24 cellular contexts compared by ENCODE assay signal in the genomic region with DNA sequence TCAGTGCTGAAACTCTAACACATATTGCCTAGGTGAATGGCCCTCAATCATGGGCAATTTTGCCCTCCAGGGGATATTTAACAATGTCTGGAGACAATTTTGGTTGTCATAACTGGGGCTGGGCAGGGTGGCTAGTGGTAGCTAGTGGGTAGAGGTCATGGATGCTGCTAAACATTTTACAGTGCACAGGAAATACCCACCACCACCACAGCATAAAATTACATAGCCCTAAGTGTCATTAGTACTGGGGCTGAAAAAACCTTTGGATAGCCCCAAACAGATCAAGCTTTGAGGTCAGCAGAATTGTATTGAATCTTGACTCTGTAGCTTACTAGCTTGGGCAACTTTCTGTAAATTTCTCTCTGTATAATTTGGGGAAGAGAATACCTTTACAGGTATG.
"Had no signal": no experiment of that assay in that cellular context is flagged by ENCODE, and none has a peak within 500 bp of the region (broad histone marks: within the 10 kb centered on the region; RNA-seq: fewer than 3 reads in every experiment).

No MANE protein-coding gene starts in this region.

- H3K4me1 ChIP-seq: lower lobe of right lung, prostate gland, right atrium auricular region, sigmoid colon, spleen, suprapubic skin, transverse colon, vagina had no signal

- H3K27me3 ChIP-seq: esophagus squamous epithelium, right atrium auricular region, spleen, suprapubic skin, transverse colon, vagina had no signal

- H3K9me3 ChIP-seq: esophagus squamous epithelium, lower lobe of right lung, prostate gland, right atrium auricular region, sigmoid colon, suprapubic skin, transverse colon, vagina had no signal

- H3K27ac ChIP-seq: coronary artery, esophagus squamous epithelium, lower lobe of right lung, prostate gland, right atrium auricular region, sigmoid colon, spleen, suprapubic skin, transverse colon, vagina had no signal

- H3K27me3 Mint-ChIP-seq: naive thymus-derived CD8-positive, alpha-beta T cell; stimulated activated memory B cell treated with anti-CD40 and anti-IgM and Interleukin-4, amounts not matched to agents 10 μg/mL and 1 μg/mL and 100 μg/mL, for 72 hours; stimulated activated naive CD8-positive, alpha-beta T cell treated with anti-CD3 and anti-CD28 coated beads, Interleukin-15, Interleukin-2, amounts not matched to agents 100 ng/mL and 50 ng/mL, for 24 hours had no signal

- H3K36me3 Mint-ChIP-seq: immature natural killer cell; stimulated activated memory B cell treated with anti-CD40 and anti-IgM and Interleukin-4, amounts not matched to agents 10 μg/mL and 1 μg/mL and 100 μg/mL, for 72 hours had no signal

- ATAC-seq: left ventricle myocardium superior; lower lobe of right lung; naive thymus-derived CD8-positive, alpha-beta T cell; stimulated activated memory B cell treated with anti-CD40 and anti-IgM and Interleukin-4, amounts not matched to agents 10 μg/mL and 1 μg/mL and 100 μg/mL, for 72 hours had no signal

- H3K4me3 ChIP-seq: coronary artery, esophagus squamous epithelium, lower lobe of right lung, prostate gland, right atrium auricular region, sigmoid colon, spleen, suprapubic skin, transverse colon, vagina had no signal

- H3K4me3 Mint-ChIP-seq: immature natural killer cell; naive thymus-derived CD8-positive, alpha-beta T cell; nephron progenitor cell; stimulated activated memory B cell treated with anti-CD40 and anti-IgM and Interleukin-4, amounts not matched to agents 10 μg/mL and 1 μg/mL and 100 μg/mL, for 72 hours; stimulated activated naive CD8-positive, alpha-beta T cell treated with anti-CD3 and anti-CD28 coated beads, Interleukin-15, Interleukin-2, amounts not matched to agents 100 ng/mL and 50 ng/mL, for 24 hours had no signal

- H3K27ac Mint-ChIP-seq: immature natural killer cell; nephron progenitor cell; stimulated activated memory B cell treated with anti-CD40 and anti-IgM and Interleukin-4, amounts not matched to agents 10 μg/mL and 1 μg/mL and 100 μg/mL, for 72 hours; stimulated activated naive CD8-positive, alpha-beta T cell treated with anti-CD3 and anti-CD28 coated beads, Interleukin-15, Interleukin-2, amounts not matched to agents 100 ng/mL and 50 ng/mL, for 24 hours had no signal

- H3K4me1 Mint-ChIP-seq: immature natural killer cell; nephron progenitor cell; stimulated activated memory B cell treated with anti-CD40 and anti-IgM and Interleukin-4, amounts not matched to agents 10 μg/mL and 1 μg/mL and 100 μg/mL, for 72 hours had no signal

- FAIRE-seq: endothelial cell of umbilical vein, frontal cortex had no signal

- DNase-seq: dermis blood vessel endothelial cell; effector memory CD4-positive, alpha-beta T cell; esophagus squamous epithelium; hypothalamus; immature natural killer cell; islet precursor cell; left ventricle myocardium superior; lower lobe of right lung; naive thymus-derived CD8-positive, alpha-beta T cell; nephron progenitor cell; nucleus accumbens; sigmoid colon; spleen; stimulated activated CD4-positive, alpha-beta T cell treated with anti-CD3 and anti-CD28 coated beads, Interleukin-4, amount 100 ng/mL, for 4 hours; transverse colon had no signal

- H3K36me3 ChIP-seq: esophagus squamous epithelium, lower lobe of right lung, prostate gland, right atrium auricular region, sigmoid colon, spleen, suprapubic skin, transverse colon, vagina had no signal
